ENCODE assay signal across 8 cellular contexts in genomic region chr12:88391556-88391955, GRCh38.
DNase-seq lines count a peak whose midpoint lies in the region; ATAC-seq, FAIRE-seq and TF ChIP-seq lines count a peak whose summit lies in the region.

No MANE protein-coding gene starts in this region.

- peak; percentile 29 for ATAC-seq in GM19468 (IDR thresholded peaks at IDR 0.05; ENCODE audit: extremely low read depth, unreplicated experiment)

- H3K18ac ChIP-seq in mesendoderm (ENCODE audit: low read length) = no peak overlapping the region

- POLR2A ChIA-PET in AG04449 (lab: Yijun Ruan, JAX) = interaction anchor here (1.0 kb wide), 1 partner anchor 92 kb away, joined by 3 read pairs; no protein-coding TSS in a partner anchor

- CTCF ChIA-PET in AG04449 (lab: Yijun Ruan, JAX) = interaction anchor here (1.0 to 1.3 kb wide), 3 partner anchors 9 to 22 kb away, joined by 3 read pairs; no protein-coding TSS in a partner anchor

- no CpG with 5 or more reads among the region's 1 CpG for WGBS in mesendoderm (ENCODE audit: extremely low coverage, insufficient coverage, low lambda C conversion rate)

- FAIRE-seq in endometrium (lab: Jason Lieb, UNC) = peak; percentile 76

- H3K4ac ChIP-seq in mesendoderm (ENCODE audit: low read depth, low read length) = no peak overlapping the region

- no peak overlapping the region for H3K9ac ChIP-seq in mesendoderm (ENCODE audit: low read length)

- H2AK5ac ChIP-seq in mesendoderm (ENCODE audit: low read length) = no peak overlapping the region

- H4K8ac ChIP-seq in mesendoderm (ENCODE audit: low read depth, low read length) = no peak overlapping the region

- no peak overlapping the region for H3K4me2 ChIP-seq in mesendoderm (ENCODE audit: low read length)

- H3K4me3 ChIP-seq in AG04449 (ENCODE audit: low read depth, low read length) = no peak overlapping the region
- H3K4me3 ChIP-seq in mesendoderm (ENCODE audit: low read length) = no peak overlapping the region

- H4K5ac ChIP-seq in mesendoderm (ENCODE audit: low read length) = no peak overlapping the region

- no peak for TF ChIP-seq CTCF in AG04449 (IDR thresholded peaks at IDR 0.05; ENCODE audit: insufficient read depth, low read length, missing control alignments)

- no peak overlapping the region for H3K23ac ChIP-seq in mesendoderm (ENCODE audit: low read length)

- no peak overlapping the region for H3K56ac ChIP-seq in mesendoderm (ENCODE audit: low read length)

- H3K27ac ChIP-seq in mesendoderm (ENCODE audit: low read depth, low read length) = no peak overlapping the region

- no peak overlapping the region for H2BK5ac ChIP-seq in mesendoderm (ENCODE audit: low read length)

- no peaks in the 10 kb centered on the region for H3K4me1 ChIP-seq in mesendoderm (ENCODE audit: control insufficient read depth, low read depth, low read length)

- H3K36me3 ChIP-seq in mesendoderm (ENCODE audit: control insufficient read depth, insufficient read depth, low read length) = no peaks in the 10 kb centered on the region

- no peaks in the 10 kb centered on the region for H3K79me1 ChIP-seq in mesendoderm (ENCODE audit: low read length)

- no peaks in the 10 kb centered on the region for H3K79me2 ChIP-seq in mesendoderm (ENCODE audit: control insufficient read depth, insufficient read depth, low read length)

- H3K27me3 ChIP-seq in mesendoderm (ENCODE audit: insufficient read depth, low read length, poor library complexity) = no peaks in the 10 kb centered on the region

- DNase-seq in AG04449 (ENCODE audit: low read depth, low spot score) (peak; percentile 50), HT1080 (ENCODE audit: low read depth) (peak; percentile 52), SHP77 treated with DMSO at 0.1 percent for 48 hours (lab: John Stamatoyannopoulos, UW) (no peak), medulla oblongata (ENCODE audit: extremely low spot score) (no peak), mesendoderm (no peak), NCI-H187 treated with DMSO at 0.1 percent for 48 hours (lab: John Stamatoyannopoulos, UW) (no peak)

- H2BK120ac ChIP-seq in mesendoderm (ENCODE audit: low read depth, low read length) = no peak overlapping the region

- H2BK15ac ChIP-seq in mesendoderm (replicated peaks; ENCODE audit: low read depth) = no peak overlapping the region

Comparison
In these comparisons a context has a peak if more than half of its experiments do, and no peak if none do; other contexts are left out.
1. DNase-seq: peak in AG04449 (single experiment) and HT1080 (single experiment); none in SHP77 treated with DMSO at 0.1 percent for 48 hours (single experiment), medulla oblongata (single experiment), mesendoderm (single experiment) and NCI-H187 treated with DMSO at 0.1 percent for 48 hours (single experiment).